1 cellular context compared by ENCODE assay signal in the genomic region with DNA sequence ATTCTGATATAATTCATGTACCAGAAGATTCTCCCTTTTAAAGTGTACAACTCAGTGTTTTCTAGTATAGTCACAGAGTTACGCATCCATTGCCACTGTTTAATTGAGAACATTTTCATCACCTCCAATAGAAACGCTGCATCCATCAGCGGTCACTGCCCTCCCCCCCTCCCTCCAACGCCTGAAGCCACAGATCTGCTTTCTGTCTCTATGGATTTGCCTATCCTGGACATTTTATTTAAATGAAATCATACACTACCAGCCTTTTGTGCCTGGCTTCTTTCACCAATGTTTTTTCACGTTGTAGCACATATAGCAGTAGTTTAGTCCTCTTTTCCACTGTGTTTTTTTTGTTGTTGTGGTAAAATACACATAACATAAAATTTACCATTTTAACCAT.
TF ChIP-seq lines count a peak whose summit lies in the region.

No MANE protein-coding gene starts in this region.

TF ChIP-seq in GM12878, 131 proteins besides CTCF, POLR2A, EP300 and RAD21:
- TF ChIP-seq RUNX3 (IDR thresholded peaks at IDR 0.05; ENCODE audit: low read length) (no peak), NBN (IDR thresholded peaks at IDR 0.05) (no peak), STAT3 (IDR thresholded peaks at IDR 0.05; ENCODE audit: low read depth, low read length) (no peak)
